Comparison of ENCODE assay signal across 24 cellular contexts in the genomic region with DNA sequence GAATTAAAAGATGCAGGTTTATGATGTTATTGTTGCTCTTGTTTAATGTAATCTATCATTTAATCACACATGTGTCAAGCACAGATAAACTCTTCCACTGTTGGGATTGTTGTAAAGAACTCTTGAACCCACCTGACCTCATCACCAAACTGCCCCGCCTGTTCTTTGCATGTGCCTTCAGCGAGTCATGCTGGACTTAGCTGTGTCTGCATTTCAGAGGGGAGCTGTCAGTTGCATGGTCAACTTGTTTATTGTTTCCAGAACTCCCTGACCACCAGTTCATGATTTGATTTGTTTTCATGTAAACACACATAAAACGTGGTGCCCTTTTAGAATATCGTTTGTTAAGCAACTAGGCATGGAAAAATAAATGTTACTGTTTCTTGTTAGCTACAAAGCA.
DNase-seq lines count a peak whose midpoint lies in the region; ATAC-seq lines count a peak whose summit lies in the region.
"Had no signal": no experiment of that assay in that cellular context is flagged by ENCODE, and none has a peak within 500 bp of the region (broad histone marks: within the 10 kb centered on the region; RNA-seq: fewer than 3 reads in every experiment).

No MANE protein-coding gene starts in this region.

- no peaks in the 10 kb centered on the region for H3K27me3 ChIP-seq in GM23248 (replicated peaks; ENCODE audit: insufficient read depth)
- H3K27me3 ChIP-seq: pancreas, right lobe of liver, tibial artery had no signal

- no peak for ATAC-seq in GM18907 (IDR thresholded peaks at IDR 0.05; ENCODE audit: unreplicated experiment)
- ATAC-seq: activated CD8-positive, alpha-beta memory T cell treated with anti-CD3 and anti-CD28 coated beads, Interleukin-2, amount 10 ng/mL, durations not matched to agents 7 days and 5 days; GM12878; natural killer cell; pancreas; right lobe of liver had no signal

- H4K20me1 ChIP-seq in GM23248 (ENCODE audit: insufficient read depth), result no peaks in the 10 kb centered on the region

- H3F3A ChIP-seq in GM23248 (ENCODE audit: insufficient read depth), result no peaks in the 10 kb centered on the region

- no peak overlapping the region for H3K4me2 ChIP-seq in GM23248 (ENCODE audit: unreplicated experiment)

- no peaks in the 10 kb centered on the region; the same call in 1 of the 2 replicates for H3K36me3 ChIP-seq in GM23248 (ENCODE audit: low read depth)
- H3K36me3 ChIP-seq: pancreas, right lobe of liver, tibial artery had no signal

- H3K27ac ChIP-seq in GM23248, result no peak overlapping the region
- H3K27ac ChIP-seq: pancreas, right lobe of liver, tibial artery had no signal

- H3K79me2 ChIP-seq in GM23248 (ENCODE audit: insufficient read depth), result no peaks in the 10 kb centered on the region

- no peak overlapping the region for H3K4me3 ChIP-seq in GM23248
- H3K4me3 ChIP-seq: GM12878, pancreas, right lobe of liver, tibial artery had no signal

- no peaks in the 10 kb centered on the region for H3K9me3 ChIP-seq in GM23248 (ENCODE audit: low read depth)
- H3K9me3 ChIP-seq: pancreas, right lobe of liver, tibial artery had no signal

- H2AFZ ChIP-seq in GM23248, result no peak overlapping the region

- 65 to 68% methylated on average over 4 of the region's 4 CpGs for WGBS in GM23248 (ENCODE audit: low coverage in 1 of 2, low lambda C conversion rate in 2 of 2, missing lambda C conversion rate in 2 of 2), 2 experiments

- H3K4me1 ChIP-seq in GM23248 (ENCODE audit: insufficient read depth), result no peaks in the 10 kb centered on the region
- H3K4me1 ChIP-seq: pancreas, right lobe of liver had no signal

- peak; percentile 53 for DNase-seq in GM23248
- peak; percentile 76 for DNase-seq in NCI-H226
- peak; percentile 8 for DNase-seq in fibroblast of gingiva (ENCODE audit: low read depth)
- peak; percentile 6 for DNase-seq in stromal cell of bone marrow (ENCODE audit: low read depth)
- no peak for DNase-seq in stimulated activated naive CD4-positive, alpha-beta T cell treated with Interleukin-2 at 50 U/mL for 16 hours (lab: John Stamatoyannopoulos, UW)
- DNase-seq in NCI-H345 treated with DMSO at 0.1 percent for 48 hours (lab: John Stamatoyannopoulos, UW; ENCODE audit: unreplicated experiment), result no peak
- DNase-seq: activated CD4-positive, alpha-beta T cell treated with anti-CD3 and anti-CD28 coated beads for 48 hours; activated CD8-positive, alpha-beta memory T cell treated with anti-CD3 and anti-CD28 coated beads, Interleukin-2, amount 10 ng/mL, durations not matched to agents 7 days and 5 days; amygdala; effector CD8-positive, alpha-beta T cell; foreskin melanocyte; hypothalamus; kidney; mesendoderm; natural killer cell; NCI-H1105 treated with DMSO at 0.1 percent for 48 hours; NCI-H2107; pancreas; right lobe of liver; SHP77 treated with DMSO at 0.1 percent for 48 hours; stimulated activated naive CD4-positive, alpha-beta T cell; tibial artery had no signal

- in situ Hi-C loops in GM23248 (cut with MboI), result loop anchor here (10.0 kb wide), 1 partner anchor 517 kb away; no protein-coding TSS in a partner anchor

- no peaks in the 10 kb centered on the region for H3K9me2 ChIP-seq in GM23248 (ENCODE audit: insufficient read depth)

- H3K9ac ChIP-seq in GM23248, result no peak overlapping the region

Comparison
In these comparisons a context has a peak if more than half of its experiments do, and no peak if none do; other contexts are left out.
1. DNase-seq: peak in GM23248 (single experiment), NCI-H226 (single experiment), fibroblast of gingiva (single experiment) and stromal cell of bone marrow (single experiment); none in stimulated activated naive CD4-positive, alpha-beta T cell treated with Interleukin-2 at 50 U/mL for 16 hours (single experiment) and NCI-H345 treated with DMSO at 0.1 percent for 48 hours (single experiment).